Comparison of ENCODE assay signal across 27 cellular contexts in the genomic region with DNA sequence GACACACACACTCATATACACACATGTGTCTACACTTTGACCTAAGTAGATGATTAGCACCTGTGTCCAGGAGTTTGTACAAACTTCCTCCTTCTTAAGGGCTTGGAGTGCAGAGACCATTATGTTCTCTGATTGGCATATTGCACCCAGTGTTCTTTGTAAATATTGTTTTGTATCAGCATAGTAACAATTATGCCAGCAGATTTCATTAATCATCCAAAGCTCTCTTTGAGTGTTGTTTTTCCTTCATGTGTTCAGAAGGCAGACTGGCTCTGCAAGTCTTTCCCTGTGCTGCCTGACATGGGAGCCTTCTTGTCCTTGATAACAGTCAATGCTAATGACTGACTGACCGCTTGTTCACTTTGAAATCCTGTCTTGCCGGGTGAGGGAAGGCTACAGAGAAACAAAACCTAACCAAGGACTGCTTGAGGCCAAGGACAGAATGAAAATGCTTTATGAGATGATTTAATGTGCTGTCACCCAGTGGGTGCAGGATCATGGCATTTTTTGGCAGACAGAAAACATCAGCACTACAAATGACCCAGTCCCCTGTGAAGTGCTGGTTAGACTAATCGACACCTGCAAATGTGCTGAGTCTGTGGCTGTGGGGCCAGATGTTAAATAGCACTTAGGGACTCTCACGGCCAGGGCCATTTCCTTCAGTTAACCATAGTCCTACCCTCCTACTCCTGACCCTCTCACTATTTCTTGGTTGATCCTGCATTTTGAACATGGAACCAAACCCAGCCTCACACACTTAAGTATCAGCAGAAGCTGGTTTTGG. TPM values are rescaled to one million over a fixed set of nuclear protein-coding genes. Genes with fewer than 3 reads are reported as not detected.
DNase-seq lines count a peak whose midpoint lies in the region; ATAC-seq and TF ChIP-seq lines count a peak whose summit lies in the region.
"Had no signal": no experiment of that assay in that cellular context is flagged by ENCODE, and none has a peak within 500 bp of the region (broad histone marks: within the 10 kb centered on the region; RNA-seq: fewer than 3 reads in every experiment).

No MANE protein-coding gene starts in this region.

- H3K4me3 Mint-ChIP-seq in progenitor cell of endocrine pancreas (ENCODE audit: low read depth): no peak overlapping the region

- ATAC-seq in esophagus mucosa: peak; percentile 63
- ATAC-seq: activated naive CD4-positive, alpha-beta T cell treated with anti-CD3 and anti-CD28 coated beads, Interleukin-2, amount 50 U/mL, for 72 hours; gastroesophageal sphincter; HepG2 had no signal

- H3K36me3 ChIP-seq in suprapubic skin: no peaks in the 10 kb centered on the region
- H3K36me3 ChIP-seq: esophagus muscularis mucosa, gastroesophageal sphincter, neutrophil, thyroid gland had no signal

- TF ChIP-seq POLR2A in suprapubic skin (IDR thresholded peaks at IDR 0.05): no peak

- TF ChIP-seq EP300 in suprapubic skin (IDR thresholded peaks at IDR 0.05): no peak

- no peaks in the 10 kb centered on the region for H3K9me3 Mint-ChIP-seq in progenitor cell of endocrine pancreas (ENCODE audit: low read depth)
- H3K9me3 Mint-ChIP-seq: activated naive CD4-positive, alpha-beta T cell treated with anti-CD3 and anti-CD28 coated beads, Interleukin-2, amount 50 U/mL, for 72 hours had no signal

- no peaks in the 10 kb centered on the region for H3K36me3 Mint-ChIP-seq in progenitor cell of endocrine pancreas (ENCODE audit: insufficient read depth)

- DNase-seq in DMS79 treated with DMSO at 0.1 percent for 48 hours (lab: John Stamatoyannopoulos, UW): peak; percentile 25
- DNase-seq in DMS79 (lab: John Stamatoyannopoulos, UW): no peak
- peak; percentile 56 for DNase-seq in NCI-H69 (lab: John Stamatoyannopoulos, UW)
- DNase-seq in suprapubic skin (ENCODE audit: low spot score in 2 of 2): no peak
- DNase-seq in SIG-M5 treated with dmso at 0.1 percent for 504 hours (lab: John Stamatoyannopoulos, UW; ENCODE audit: unreplicated experiment): no peak
- no peak for DNase-seq in activated CD8-positive, alpha-beta memory T cell treated with anti-CD3 and anti-CD28 coated beads, Interleukin-2, amount 50 U/mL, for 4 hours
- DNase-seq in progenitor cell of endocrine pancreas (ENCODE audit: low spot score, unreplicated experiment): no peak
- DNase-seq: 8988T; activated CD4-positive, alpha-beta T cell treated with anti-CD3 and anti-CD28 coated beads for 4 hours; AML-193; effector CD4-positive, alpha-beta T cell; hypothalamus; NCI-H526; stimulated activated naive CD4-positive, alpha-beta T cell; thyroid gland had no signal

- no peak for TF ChIP-seq CTCF in suprapubic skin (IDR thresholded peaks at IDR 0.05)
- no peak for TF ChIP-seq CTCF in progenitor cell of endocrine pancreas (IDR thresholded peaks at IDR 0.05; ENCODE audit: unreplicated experiment)

- peaks cover 30% of the 10 kb centered on the region for H3K4me1 Mint-ChIP-seq in progenitor cell of endocrine pancreas (ENCODE audit: low read depth)

- peak overlapping the region; percentile 46 for H3K27ac ChIP-seq in suprapubic skin
- H3K27ac ChIP-seq: esophagus muscularis mucosa, gastroesophageal sphincter, neutrophil, thyroid gland had no signal

- no peak overlapping the region for H3K27ac Mint-ChIP-seq in progenitor cell of endocrine pancreas
- H3K27ac Mint-ChIP-seq: activated naive CD4-positive, alpha-beta T cell treated with anti-CD3 and anti-CD28 coated beads, Interleukin-2, amount 50 U/mL, for 72 hours had no signal

- peaks cover 22% of the 10 kb centered on the region for H3K4me1 ChIP-seq in suprapubic skin

- H3K27me3 ChIP-seq in suprapubic skin: peaks cover 64% of the 10 kb centered on the region

- 54% methylated on average over 4 of the region's 4 CpGs for WGBS in suprapubic skin

- H3K27me3 Mint-ChIP-seq in progenitor cell of endocrine pancreas: peaks cover 60% of the 10 kb centered on the region

- H3K9me3 ChIP-seq in suprapubic skin: no peaks in the 10 kb centered on the region
- H3K9me3 ChIP-seq: esophagus muscularis mucosa, gastroesophageal sphincter, neutrophil, thyroid gland had no signal

- H3K4me3 ChIP-seq in suprapubic skin: no peak overlapping the region
- H3K4me3 ChIP-seq: esophagus muscularis mucosa, gastroesophageal sphincter, lung, smooth muscle cell, thyroid gland had no signal

RNA-seq across cellular contexts. Expression of a gene that starts 6.6 kb away (rescaled TPM):
- total RNA-seq in esophagus mucosa: 92.8 TPM
- total RNA-seq in suprapubic skin: 10 to 100 TPM; 11.1 to 31.8 (median 23.2) TPM
- total RNA-seq in progenitor cell of endocrine pancreas: 2.4 and 3.7 TPM in 2 replicates
- total RNA-seq: cerebellum, esophagus muscularis mucosa, HepG2, myocyte, pulmonary artery endothelial cell, SK-MEL-5 had no signal

Comparison
In these comparisons a context has a peak if more than half of its experiments do, and no peak if none do; other contexts are left out.
1. DNase-seq: peak in DMS79 treated with DMSO at 0.1 percent for 48 hours (single experiment) and NCI-H69 (single experiment); none in DMS79 (single experiment), suprapubic skin (0 of 2), SIG-M5 treated with dmso at 0.1 percent for 504 hours (single experiment), activated CD8-positive, alpha-beta memory T cell treated with anti-CD3 and anti-CD28 coated beads, Interleukin-2, amount 50 U/mL, for 4 hours (single experiment) and progenitor cell of endocrine pancreas (single experiment).